In the genomic region with DNA sequence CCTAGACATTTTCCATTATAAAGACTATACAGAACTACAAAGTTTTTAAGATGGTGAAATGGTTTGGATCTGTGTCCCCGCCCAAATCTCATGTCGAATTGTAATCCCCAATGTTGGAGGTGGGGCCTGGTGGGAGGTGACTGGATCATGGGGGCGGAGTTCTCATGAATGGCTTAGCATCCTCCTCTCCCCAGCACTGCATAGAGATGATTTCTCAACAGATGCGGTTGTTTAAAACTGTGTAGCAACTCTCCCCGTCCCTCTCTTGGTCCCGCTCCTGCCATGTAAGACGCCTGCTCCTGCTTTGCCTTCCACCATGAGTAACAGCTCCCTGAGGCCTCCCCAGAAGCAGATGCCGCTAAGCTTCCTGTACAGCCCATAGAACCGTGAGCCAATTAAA, we compare ENCODE assay signal across 8 cellular contexts. TPM values are rescaled to one million over a fixed set of nuclear protein-coding genes. Genes with fewer than 3 reads are reported as not detected.
DNase-seq lines count a peak whose midpoint lies in the region; FAIRE-seq and TF ChIP-seq lines count a peak whose summit lies in the region.

No MANE protein-coding gene starts in this region.

- DNase-seq in NOMO-1 treated with dmso at 0.1 percent for 144 hours (lab: John Stamatoyannopoulos, UW; ENCODE audit: unreplicated experiment) (peak; percentile 88), mammary epithelial cell (peak; percentile 57), neural progenitor cell (ENCODE audit: low spot score) (no peak), urothelium cell line (ENCODE audit: low spot score) (no peak), NCI-H1436 treated with DMSO at 0.1 percent for 48 hours (lab: John Stamatoyannopoulos, UW) (no peak)
- no peak for DNase-seq in stimulated activated naive CD4-positive, alpha-beta T cell treated with Interleukin-2 at 50 U/mL for 16 hours (lab: John Stamatoyannopoulos, UW)
- DNase-seq in activated effector memory CD4-positive, alpha-beta T cell treated with anti-CD3 and anti-CD28 coated beads, Interleukin-2, amount 50 U/mL, for 16 hours, result no peak

- H3K27me3 ChIP-seq in mammary epithelial cell (ENCODE audit: insufficient read depth, low read length), result no peaks in the 10 kb centered on the region
- peaks cover 31% of the 10 kb centered on the region for H3K27me3 ChIP-seq in neural progenitor cell

- H3K9me3 Mint-ChIP-seq in neural progenitor cell, result peaks cover 6% of the 10 kb centered on the region

- peak overlapping the region; percentile 86 for H3K4me3 Mint-ChIP-seq in neural progenitor cell

- H3K4me1 ChIP-seq in ES-I3 (ENCODE audit: insufficient read depth, low read length), result peaks cover 7% of the 10 kb centered on the region
- peaks cover 15% of the 10 kb centered on the region for H3K4me1 ChIP-seq in mammary epithelial cell (ENCODE audit: insufficient read depth, low read length)
- H3K4me1 ChIP-seq in neural progenitor cell, result peaks cover 8% of the 10 kb centered on the region

- no peak for FAIRE-seq in urothelium cell line (lab: Jason Lieb, UNC)

- peak overlapping the region; percentile 95 for H3K27ac ChIP-seq in mammary epithelial cell (ENCODE audit: insufficient read depth, low read depth, low read length)
- no peak overlapping the region for H3K27ac ChIP-seq in neural progenitor cell

- CTCF ChIA-PET in mammary epithelial cell (lab: Charles Lee; ENCODE audit: low non-redundant PET), result no interaction called here

- no peak overlapping the region for H3K27ac Mint-ChIP-seq in neural progenitor cell

- peak overlapping the region; percentile 84 to 97 (median 85) for H3K4me3 ChIP-seq in mammary epithelial cell (replicated peaks in 1 of 3; ENCODE audit: insufficient read depth in 1 of 3, low read depth in 2 of 3, low read length in 3 of 3)
- peak overlapping the region; percentile 91 for H3K4me3 ChIP-seq in neural progenitor cell

- 66% methylated on average over 9 of the region's 9 CpGs for WGBS in mammary epithelial cell (ENCODE audit: low coverage, missing lambda C conversion rate)

- dilution Hi-C loops in mammary epithelial cell (cut with HindIII; ENCODE audit: low sequenced_read_pairs), result loop anchor here (5.0 kb wide), 1 partner anchor 41 kb away; no protein-coding TSS in a partner anchor

- H4K20me1 ChIP-seq in mammary epithelial cell (ENCODE audit: insufficient read depth, low read length), result peaks cover 3% of the 10 kb centered on the region
- peaks cover 50% of the 10 kb centered on the region for H4K20me1 ChIP-seq in neural progenitor cell (ENCODE audit: low read depth)

- intact Hi-C loops in mammary epithelial cell (cut with micrococcal nuclease), result no loop called here

- no peak for TF ChIP-seq CTCF in mammary epithelial cell (conservative IDR thresholded peaks at IDR 0.05 in 1 of 2, IDR thresholded peaks at IDR 0.05 in 1 of 2; ENCODE audit: extremely low read depth in 1 of 2, insufficient read depth in 1 of 2, low read depth in 1 of 2, low read length in 2 of 2)
- no peak for TF ChIP-seq CTCF in neural progenitor cell (IDR thresholded peaks at IDR 0.05)

- H3K4me1 Mint-ChIP-seq in neural progenitor cell, result peaks cover 16% of the 10 kb centered on the region

- H3K9ac ChIP-seq in ES-I3 (ENCODE audit: low read depth, low read length) (peak overlapping the region; percentile 78; the same call in 1 of the 2 replicates), mammary epithelial cell (ENCODE audit: insufficient read depth, low read length) (peak overlapping the region; percentile 95), neural progenitor cell (peak overlapping the region; percentile 98)

- H3K4me2 ChIP-seq in mammary epithelial cell (ENCODE audit: insufficient read depth, low read depth, low read length) (peak overlapping the region; percentile 98), neural progenitor cell (peak overlapping the region; percentile 92)

- no peak overlapping the region for H2AFZ ChIP-seq in mammary epithelial cell (ENCODE audit: low read depth, low read length)
- no peak overlapping the region for H2AFZ ChIP-seq in neural progenitor cell (replicated peaks)

- peaks cover 5% of the 10 kb centered on the region for H3K27me3 Mint-ChIP-seq in neural progenitor cell (ENCODE audit: insufficient read depth, low read depth)

- H3K79me2 ChIP-seq in mammary epithelial cell (ENCODE audit: insufficient read depth, low read length) (peaks cover 66% of the 10 kb centered on the region), neural progenitor cell (ENCODE audit: low read depth) (peaks cover 63% of the 10 kb centered on the region)

- BruUV-seq in mammary epithelial cell (replicated peaks; lab: Mats Ljungman, UMichigan), result no TSS peak

- H3K9me3 ChIP-seq in ES-I3 (ENCODE audit: control insufficient read depth, insufficient read depth, low read length) (no peaks in the 10 kb centered on the region), mammary epithelial cell (replicated peaks; ENCODE audit: insufficient read depth, low read length) (no peaks in the 10 kb centered on the region), neural progenitor cell (ENCODE audit: low read depth) (no peaks in the 10 kb centered on the region)

- peaks cover 8% of the 10 kb centered on the region for H3K36me3 Mint-ChIP-seq in neural progenitor cell

- H3K36me3 ChIP-seq in ES-I3 (ENCODE audit: insufficient read depth, low read length) (no peaks in the 10 kb centered on the region), mammary epithelial cell (ENCODE audit: insufficient read depth, low read length) (peaks cover 5% of the 10 kb centered on the region), neural progenitor cell (no peaks in the 10 kb centered on the region)

- H3F3A ChIP-seq in neural progenitor cell (ENCODE audit: low read depth), result no peaks in the 10 kb centered on the region

- in situ Hi-C loops in mammary epithelial cell (cut with MboI; ENCODE audit: low sequenced_read_pairs in 2 of 2), result no loop called here

RNA-seq across cellular contexts. Expression of gene FAM133B, which starts 1.6 kb away (rescaled TPM):
- 10 to 100 TPM; 16.5 to 29.9 TPM for total RNA-seq in mammary epithelial cell
- 9.2 TPM for polyA plus RNA-seq in mammary epithelial cell
- 3.3 TPM for polyA minus RNA-seq in mammary epithelial cell
- total RNA-seq in neural progenitor cell (ENCODE audit: low replicate concordance), result 47.5 and 69.9 TPM in 2 replicates

RNA-seq across cellular contexts. Expression of gene RBM48, which starts 60.0 kb away (rescaled TPM):
- total RNA-seq in mammary epithelial cell, result 1 to 10 TPM; 9.0 to 9.8 TPM
- polyA plus RNA-seq in mammary epithelial cell, result 4.1 TPM
- 3.4 TPM for polyA minus RNA-seq in mammary epithelial cell
- 13.5 and 22.8 TPM in 2 replicates for total RNA-seq in neural progenitor cell (ENCODE audit: low replicate concordance)

Comparison
In these comparisons a context has a peak if more than half of its experiments do, and no peak if none do; other contexts are left out.
1. DNase-seq: peak in NOMO-1 treated with dmso at 0.1 percent for 144 hours (single experiment) and mammary epithelial cell (single experiment); none in neural progenitor cell (single experiment), stimulated activated naive CD4-positive, alpha-beta T cell treated with Interleukin-2 at 50 U/mL for 16 hours (single experiment), activated effector memory CD4-positive, alpha-beta T cell treated with anti-CD3 and anti-CD28 coated beads, Interleukin-2, amount 50 U/mL, for 16 hours (single experiment), urothelium cell line (single experiment) and NCI-H1436 treated with DMSO at 0.1 percent for 48 hours (single experiment).
2. Peak in every context shown above with its lines, with median percentiles within 50 percentile points of each other: H3K9ac ChIP-seq.